ENCODE assay signal across 16 cellular contexts in genomic region chr16:75624921-75625334, GRCh38. TPM values are rescaled to one million over a fixed set of nuclear protein-coding genes. Genes with fewer than 3 reads are reported as not detected.
DNase-seq lines count a peak whose midpoint lies in the region; ATAC-seq, FAIRE-seq and TF ChIP-seq lines count a peak whose summit lies in the region.
"Had no signal": no experiment of that assay in that cellular context is flagged by ENCODE, and none has a peak within 500 bp of the region (broad histone marks: within the 10 kb centered on the region; RNA-seq: fewer than 3 reads in every experiment).

No MANE protein-coding gene starts in this region.

- H3K27me3 Mint-ChIP-seq in Caco-2 (ENCODE audit: insufficient read depth, unreplicated experiment), result no peaks in the 10 kb centered on the region
- H3K27me3 Mint-ChIP-seq in activated T-helper 17 cell treated with anti-CD3 and anti-CD28 coated beads, Interleukin-2, amount 50 U/mL, for 72 hours, result no peaks in the 10 kb centered on the region
- H3K27me3 Mint-ChIP-seq: activated B cell treated with CpG ODN at 0.5 μM for 24 hours had no signal

- BruUV-seq in Caco-2 (replicated peaks; lab: Mats Ljungman, UMichigan), result no TSS peak

- peak in 1 of 2 experiments; percentile 71 for DNase-seq in Caco-2
- DNase-seq in HTR-8/SVneo (ENCODE audit: insufficient read length, low spot score), result peak; percentile 66
- no peak for DNase-seq in cortex of kidney (lab: John Stamatoyannopoulos, UW)
- no peak for DNase-seq in SW480 (ENCODE audit: low spot score)
- DNase-seq: activated B cell treated with CpG ODN at 0.5 μM for 24 hours, adrenal gland, DND-41, NCI-H1694 treated with DMSO at 0.1 percent for 48 hours, PC-3 had no signal

- 65 to 88% methylated on average over 2 to 4 of the region's 4 CpGs for WGBS in mesodermal cell (ENCODE audit: insufficient coverage in 2 of 2), 2 experiments

- POLR2A ChIA-PET in Caco-2 (lab: Charles Lee), result no interaction called here

- peaks cover 35% of the 10 kb centered on the region for H3K4me1 ChIP-seq in Caco-2
- H3K4me1 ChIP-seq in mesodermal cell (ENCODE audit: control insufficient read depth, insufficient read depth, low read length, poor library complexity, severe bottlenecking), result peaks cover 43% of the 10 kb centered on the region

- H3K36me3 ChIP-seq in Caco-2 (ENCODE audit: control insufficient read depth, insufficient read depth, low read length), result peaks cover 10% of the 10 kb centered on the region
- H3K36me3 ChIP-seq in mesodermal cell (ENCODE audit: control insufficient read depth, insufficient read depth, low read length), result peaks cover 48% of the 10 kb centered on the region

- H3K4me3 ChIP-seq in Caco-2 (ENCODE audit: low read depth, low read length) (no peak overlapping the region), mesodermal cell (ENCODE audit: extremely low read depth, insufficient read depth, low read length, poor library complexity, severe bottlenecking) (no peak overlapping the region)
- H3K4me3 ChIP-seq: adrenal gland, upper lobe of left lung had no signal

- no peaks in the 10 kb centered on the region for H3K27me3 ChIP-seq in Caco-2 (replicated peaks; ENCODE audit: control insufficient read depth, insufficient read depth, low read length)
- H3K27me3 ChIP-seq: adrenal gland, upper lobe of left lung had no signal

- no peak for FAIRE-seq in HTR-8/SVneo (lab: Jason Lieb, UNC)

- no peaks in the 10 kb centered on the region for H3K9me3 ChIP-seq in Caco-2
- no peaks in the 10 kb centered on the region for H3K9me3 ChIP-seq in mesodermal cell (ENCODE audit: control insufficient read depth, low read length)
- H3K9me3 ChIP-seq: adrenal gland, upper lobe of left lung had no signal

- TF ChIP-seq CTCF in Caco-2 (IDR thresholded peaks at IDR 0.05; ENCODE audit: insufficient read depth in 1 of 2, low read depth in 1 of 2, low read length in 1 of 2, severe bottlenecking in 1 of 2, unreplicated experiment in 1 of 2), result no peak

- H3K9me3 Mint-ChIP-seq in Caco-2 (ENCODE audit: unreplicated experiment), result peaks cover 10% of the 10 kb centered on the region
- no peaks in the 10 kb centered on the region for H3K9me3 Mint-ChIP-seq in activated T-helper 17 cell treated with anti-CD3 and anti-CD28 coated beads, Interleukin-2, amount 50 U/mL, for 72 hours
- H3K9me3 Mint-ChIP-seq: activated B cell treated with CpG ODN at 0.5 μM for 24 hours had no signal

- peak overlapping the region; percentile 66 for H3K27ac Mint-ChIP-seq in Caco-2 (ENCODE audit: unreplicated experiment)
- H3K27ac Mint-ChIP-seq in activated T-helper 17 cell treated with anti-CD3 and anti-CD28 coated beads, Interleukin-2, amount 50 U/mL, for 72 hours, result peak overlapping the region; percentile 1
- H3K27ac Mint-ChIP-seq: activated B cell treated with CpG ODN at 0.5 μM for 24 hours had no signal

- peak overlapping the region; percentile 94 for H3K4me3 Mint-ChIP-seq in Caco-2 (ENCODE audit: unreplicated experiment)
- peak overlapping the region; percentile 92 for H3K4me3 Mint-ChIP-seq in activated T-helper 17 cell treated with anti-CD3 and anti-CD28 coated beads, Interleukin-2, amount 50 U/mL, for 72 hours
- H3K4me3 Mint-ChIP-seq: activated B cell treated with CpG ODN at 0.5 μM for 24 hours had no signal

- CTCF ChIA-PET in Caco-2 (lab: Charles Lee), result no interaction called here

- intact Hi-C loops in Caco-2 (cut with micrococcal nuclease; ENCODE audit: unreplicated experiment), result loop anchor here (1.0 kb wide), 1 partner anchor 192 kb away; the partner anchor contains the start of gene CFDP1

- peaks cover 72% of the 10 kb centered on the region for H3K36me3 Mint-ChIP-seq in Caco-2 (ENCODE audit: insufficient read depth, unreplicated experiment)
- peaks cover 75% of the 10 kb centered on the region for H3K36me3 Mint-ChIP-seq in activated T-helper 17 cell treated with anti-CD3 and anti-CD28 coated beads, Interleukin-2, amount 50 U/mL, for 72 hours (ENCODE audit: low read depth)

- ATAC-seq in activated T-helper 17 cell treated with anti-CD3 and anti-CD28 coated beads, Interleukin-2, amount 50 U/mL, for 72 hours (replicated peaks), result no peak
- no peak for ATAC-seq in activated CD4-positive, CD25-positive, alpha-beta regulatory T cell treated with anti-CD3 and anti-CD28 coated beads, Interleukin-2, amount 50 U/mL, for 24 hours
- ATAC-seq: PC-3 had no signal

- peaks cover 33% of the 10 kb centered on the region for H3K4me1 Mint-ChIP-seq in Caco-2 (ENCODE audit: low read depth, unreplicated experiment)
- peaks cover 32% of the 10 kb centered on the region for H3K4me1 Mint-ChIP-seq in activated T-helper 17 cell treated with anti-CD3 and anti-CD28 coated beads, Interleukin-2, amount 50 U/mL, for 72 hours

- peak overlapping the region; percentile 88 for H3K27ac ChIP-seq in mesodermal cell (ENCODE audit: low read depth, low read length, severe bottlenecking)
- H3K27ac ChIP-seq: parathyroid adenoma, upper lobe of left lung had no signal

RNA-seq across cellular contexts. Expression of gene ADAT1, which starts 1.8 kb away (rescaled TPM):
- total RNA-seq in Caco-2 (2022), result 70.1 and 71.3 TPM in 2 replicates
- 10 to 100 TPM; 25.6 to 48.9 TPM for total RNA-seq in activated T-helper 17 cell treated with anti-CD3 and anti-CD28 coated beads, Interleukin-2, amount 50 U/mL, for 72 hours
- 39.0 TPM for polyA plus RNA-seq in mesodermal cell (2013, experiment 1 of 2)
- 37.9 TPM for polyA plus RNA-seq in mesodermal cell (2013, experiment 2 of 2)

RNA-seq across cellular contexts. Expression of gene KARS1, which starts 22.5 kb away (rescaled TPM):
- 244 and 245 TPM in 2 replicates for total RNA-seq in Caco-2 (2022)
- 100 to 1,000 TPM; 153 to 269 TPM for total RNA-seq in activated T-helper 17 cell treated with anti-CD3 and anti-CD28 coated beads, Interleukin-2, amount 50 U/mL, for 72 hours
- polyA plus RNA-seq in mesodermal cell (2013, experiment 1 of 2), result 173 TPM
- 166 TPM for polyA plus RNA-seq in mesodermal cell (2013, experiment 2 of 2)

RNA-seq across cellular contexts. Expression of gene TERF2IP, which starts 22.6 kb away (rescaled TPM):
- total RNA-seq in Caco-2 (2022), result 25.1 and 27.1 TPM in 2 replicates
- 10 to 100 TPM; 56.7 to 67.1 TPM for total RNA-seq in activated T-helper 17 cell treated with anti-CD3 and anti-CD28 coated beads, Interleukin-2, amount 50 U/mL, for 72 hours
- 49.3 TPM for polyA plus RNA-seq in mesodermal cell (2013, experiment 1 of 2)
- polyA plus RNA-seq in mesodermal cell (2013, experiment 2 of 2), result 49.6 TPM

RNA-seq across cellular contexts. Expression of gene CPHXL2, which starts 51.9 kb away (rescaled TPM):
- not detected in 2 replicates for total RNA-seq in Caco-2 (2022)
- total RNA-seq in activated T-helper 17 cell treated with anti-CD3 and anti-CD28 coated beads, Interleukin-2, amount 50 U/mL, for 72 hours, result not detected
- not detected for polyA plus RNA-seq in mesodermal cell (2013, experiment 1 of 2)
- not detected for polyA plus RNA-seq in mesodermal cell (2013, experiment 2 of 2)
- total RNA-seq: activated B cell treated with CpG ODN at 0.5 μM for 24 hours, adrenal gland, epithelial cell of proximal tubule, kidney epithelial cell, PC-3, upper lobe of left lung had no signal
- polyA plus RNA-seq: adrenal gland had no signal

RNA-seq across cellular contexts. Expression of gene GABARAPL2, which starts 58.7 kb away (rescaled TPM):
- total RNA-seq in Caco-2 (2022), result 82.6 and 88.2 TPM in 2 replicates
- total RNA-seq in activated T-helper 17 cell treated with anti-CD3 and anti-CD28 coated beads, Interleukin-2, amount 50 U/mL, for 72 hours, result 10 to 100 TPM; 67.3 to 69.4 TPM
- 156 TPM for polyA plus RNA-seq in mesodermal cell (2013, experiment 1 of 2)
- 151 TPM for polyA plus RNA-seq in mesodermal cell (2013, experiment 2 of 2)
